In the genomic region with DNA sequence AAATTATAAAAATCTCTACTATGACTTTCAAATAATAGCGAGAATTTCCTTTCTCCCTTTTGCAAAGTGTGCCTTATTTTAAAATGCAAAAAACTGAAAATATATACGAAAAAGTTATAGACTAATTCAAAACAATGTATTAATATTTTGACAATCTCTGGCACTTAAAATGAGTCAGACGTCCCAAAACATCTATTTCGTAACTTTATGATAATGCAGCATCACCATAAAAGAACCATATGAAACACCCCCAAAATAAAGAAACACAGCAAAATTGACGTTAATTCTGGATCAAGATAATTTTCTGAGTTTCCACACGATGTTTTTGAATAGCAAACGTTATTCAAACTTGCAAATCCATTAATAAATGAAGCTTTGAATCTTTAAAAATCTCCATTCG, we compare ENCODE assay signal across 9 cellular contexts. TPM values are rescaled to one million over a fixed set of nuclear protein-coding genes. Genes with fewer than 3 reads are reported as not detected.
DNase-seq lines count a peak whose midpoint lies in the region; ATAC-seq, FAIRE-seq and TF ChIP-seq lines count a peak whose summit lies in the region.
"Had no signal": no experiment of that assay in that cellular context is flagged by ENCODE, and none has a peak within 500 bp of the region (broad histone marks: within the 10 kb centered on the region; RNA-seq: fewer than 3 reads in every experiment).

No MANE protein-coding gene starts in this region.

- BruUV-seq in mammary epithelial cell (replicated peaks; lab: Mats Ljungman, UMichigan), result no TSS peak

- H3K79me2 ChIP-seq in mammary epithelial cell (ENCODE audit: insufficient read depth, low read length), result peaks cover 87% of the 10 kb centered on the region

- H3K4me3 ChIP-seq in A549 (peak overlapping the region; percentile 99), HUES6 (ENCODE audit: low read depth, low read length) (peak overlapping the region; percentile 75), mammary epithelial cell (replicated peaks in 1 of 3; ENCODE audit: insufficient read depth in 1 of 3, low read depth in 2 of 3, low read length in 3 of 3) (peak overlapping the region; percentile 83 to 98 (median 97)), mucosa of stomach (ENCODE audit: low read length) (no peak overlapping the region)

- no peak for FAIRE-seq in A549 (lab: Jason Lieb, UNC)

- no peak for TF ChIP-seq EP300 in A549 (IDR thresholded peaks at IDR 0.05)

- no peak overlapping the region for H2AFZ ChIP-seq in mammary epithelial cell (ENCODE audit: low read depth, low read length)

- dilution Hi-C loops in mammary epithelial cell (cut with HindIII; ENCODE audit: low sequenced_read_pairs), result no loop called here

- H4K20me1 ChIP-seq in mammary epithelial cell (ENCODE audit: insufficient read depth, low read length), result no peaks in the 10 kb centered on the region

- POLR2A ChIA-PET in A549 (lab: Yijun Ruan, JAX), result interaction anchor here (2.1 kb wide), 1 partner anchor 15 kb away, joined by 15 read pairs; a partner anchor contains a TSS

- no peaks in the 10 kb centered on the region for H3K36me3 ChIP-seq in HUES6 (ENCODE audit: control insufficient read depth, insufficient read depth, low read length)
- peaks cover 2% of the 10 kb centered on the region for H3K36me3 ChIP-seq in mammary epithelial cell (ENCODE audit: insufficient read depth, low read length)
- H3K36me3 ChIP-seq in mucosa of stomach (ENCODE audit: control insufficient read depth, insufficient read depth, low read length), result no peaks in the 10 kb centered on the region

- no peak for TF ChIP-seq POLR2A in A549 (IDR thresholded peaks at IDR 0.05; ENCODE audit: low read length)

- no peak for DNase-seq in A549 (ENCODE audit: low read depth in 1 of 2, low spot score in 1 of 2)
- DNase-seq in mammary epithelial cell, result no peak
- DNase-seq in nucleus accumbens (lab: John Stamatoyannopoulos, UW), result no peak
- DNase-seq in activated gamma-delta T cell treated with Interleukin-2 at 50 U/mL for 16 hours, result no peak
- DNase-seq in NCI-H1092 treated with DMSO at 0.1 percent for 48 hours (lab: John Stamatoyannopoulos, UW), result no peak
- no peak for DNase-seq in H4 (ENCODE audit: low spot score)
- DNase-seq: NCI-H1048 had no signal

- no peaks in the 10 kb centered on the region for H3K9me3 ChIP-seq in A549
- H3K9me3 ChIP-seq in HUES6 (ENCODE audit: control insufficient read depth, insufficient read depth, low read depth, low read length), result no peaks in the 10 kb centered on the region
- H3K9me3 ChIP-seq in mammary epithelial cell (replicated peaks; ENCODE audit: insufficient read depth, low read length), result no peaks in the 10 kb centered on the region
- H3K9me3 ChIP-seq in mucosa of stomach (ENCODE audit: control insufficient read depth, low read length), result no peaks in the 10 kb centered on the region

- no peak for TF ChIP-seq RAD21 in A549 (conservative IDR thresholded peaks at IDR 0.05 in 1 of 2, IDR thresholded peaks at IDR 0.05 in 1 of 2)

- H3K4me1 ChIP-seq in A549, result peaks cover 20% of the 10 kb centered on the region; the same call in 1 of the 3 replicates
- peaks cover 10% of the 10 kb centered on the region; the same call in 1 of the 2 replicates for H3K4me1 ChIP-seq in HUES6 (ENCODE audit: control insufficient read depth, insufficient read depth, low read length)
- peaks cover 13% of the 10 kb centered on the region for H3K4me1 ChIP-seq in mammary epithelial cell (ENCODE audit: insufficient read depth, low read length)
- H3K4me1 ChIP-seq in mucosa of stomach (ENCODE audit: control insufficient read depth, insufficient read depth, low read length), result no peaks in the 10 kb centered on the region

- intact Hi-C loops in mammary epithelial cell (cut with micrococcal nuclease), result loop anchor here (10.0 kb wide), 1 partner anchor 470 kb away; a partner anchor contains a TSS

- 2% methylated on average over 8 of the region's 8 CpGs for WGBS in A549 (ENCODE audit: missing lambda C conversion rate)
- WGBS in mammary epithelial cell (ENCODE audit: low coverage, missing lambda C conversion rate), result 9% methylated on average over 8 of the region's 8 CpGs

- in situ Hi-C loops in mammary epithelial cell (cut with MboI; ENCODE audit: low sequenced_read_pairs in 2 of 2), result no loop called here

- CTCF ChIA-PET in A549 (lab: Yijun Ruan, JAX), result no interaction called here
- CTCF ChIA-PET in mammary epithelial cell (lab: Charles Lee; ENCODE audit: low non-redundant PET), result no interaction called here

- ATAC-seq in A549, result no peak

- peak overlapping the region; percentile 74 for H3K4me2 ChIP-seq in A549
- peak overlapping the region; percentile 85 for H3K4me2 ChIP-seq in mammary epithelial cell (ENCODE audit: insufficient read depth, low read depth, low read length)

- TF ChIP-seq CTCF in A549 (IDR thresholded peaks at IDR 0.05), result no peak
- no peak for TF ChIP-seq CTCF in mammary epithelial cell (conservative IDR thresholded peaks at IDR 0.05 in 1 of 2, IDR thresholded peaks at IDR 0.05 in 1 of 2; ENCODE audit: extremely low read depth in 1 of 2, insufficient read depth in 1 of 2, low read depth in 1 of 2, low read length in 2 of 2)

- peak overlapping the region; percentile 88 for H3K9ac ChIP-seq in HUES6 (ENCODE audit: low read length)
- H3K9ac ChIP-seq in mammary epithelial cell (ENCODE audit: insufficient read depth, low read length), result peak overlapping the region; percentile 93
- peak overlapping the region; percentile 95 for H3K9ac ChIP-seq in mucosa of stomach (ENCODE audit: low read length)

- H3K27ac ChIP-seq in A549 (peak overlapping the region; percentile 97 to 98; a peak in 5 of 6 replicates), HUES6 (ENCODE audit: low read depth, low read length) (peak overlapping the region; percentile 65; the same call in 1 of the 2 replicates), mammary epithelial cell (ENCODE audit: insufficient read depth, low read depth, low read length) (peak overlapping the region; percentile 86)

- H3K27me3 ChIP-seq in HUES6 (ENCODE audit: control insufficient read depth, insufficient read depth, low read length) (no peaks in the 10 kb centered on the region), mammary epithelial cell (ENCODE audit: insufficient read depth, low read length) (no peaks in the 10 kb centered on the region), mucosa of stomach (ENCODE audit: control insufficient read depth, insufficient read depth, low read length) (no peaks in the 10 kb centered on the region)

TF ChIP-seq in A549, 52 proteins besides CTCF, POLR2A, EP300 and RAD21 (continues in another document):
- TF ChIP-seq, protein P1, sequence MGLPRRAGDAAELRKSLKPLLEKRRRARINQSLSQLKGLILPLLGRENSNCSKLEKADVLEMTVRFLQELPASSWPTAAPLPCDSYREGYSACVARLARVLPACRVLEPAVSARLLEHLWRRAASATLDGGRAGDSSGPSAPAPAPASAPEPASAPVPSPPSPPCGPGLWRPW (IDR thresholded peaks at IDR 0.05), result no peak
- TF ChIP-seq RARB (CRISPR knock-in tag; IDR thresholded peaks at IDR 0.05) (no peak), PHF8 (IDR thresholded peaks at IDR 0.05; ENCODE audit: borderline replicate concordance, low read depth) (no peak), HOXB5 (CRISPR knock-in tag; IDR thresholded peaks at IDR 0.05) (no peak), RFX5 (IDR thresholded peaks at IDR 0.05) (no peak), NPAS2 (CRISPR knock-in tag; IDR thresholded peaks at IDR 0.05; ENCODE audit: borderline replicate concordance) (no peak), CBX8 (IDR thresholded peaks at IDR 0.05) (no peak), ZC3H11A (IDR thresholded peaks at IDR 0.05) (no peak), EHF (CRISPR knock-in tag; IDR thresholded peaks at IDR 0.05) (no peak)
- TF ChIP-seq, protein P2, sequence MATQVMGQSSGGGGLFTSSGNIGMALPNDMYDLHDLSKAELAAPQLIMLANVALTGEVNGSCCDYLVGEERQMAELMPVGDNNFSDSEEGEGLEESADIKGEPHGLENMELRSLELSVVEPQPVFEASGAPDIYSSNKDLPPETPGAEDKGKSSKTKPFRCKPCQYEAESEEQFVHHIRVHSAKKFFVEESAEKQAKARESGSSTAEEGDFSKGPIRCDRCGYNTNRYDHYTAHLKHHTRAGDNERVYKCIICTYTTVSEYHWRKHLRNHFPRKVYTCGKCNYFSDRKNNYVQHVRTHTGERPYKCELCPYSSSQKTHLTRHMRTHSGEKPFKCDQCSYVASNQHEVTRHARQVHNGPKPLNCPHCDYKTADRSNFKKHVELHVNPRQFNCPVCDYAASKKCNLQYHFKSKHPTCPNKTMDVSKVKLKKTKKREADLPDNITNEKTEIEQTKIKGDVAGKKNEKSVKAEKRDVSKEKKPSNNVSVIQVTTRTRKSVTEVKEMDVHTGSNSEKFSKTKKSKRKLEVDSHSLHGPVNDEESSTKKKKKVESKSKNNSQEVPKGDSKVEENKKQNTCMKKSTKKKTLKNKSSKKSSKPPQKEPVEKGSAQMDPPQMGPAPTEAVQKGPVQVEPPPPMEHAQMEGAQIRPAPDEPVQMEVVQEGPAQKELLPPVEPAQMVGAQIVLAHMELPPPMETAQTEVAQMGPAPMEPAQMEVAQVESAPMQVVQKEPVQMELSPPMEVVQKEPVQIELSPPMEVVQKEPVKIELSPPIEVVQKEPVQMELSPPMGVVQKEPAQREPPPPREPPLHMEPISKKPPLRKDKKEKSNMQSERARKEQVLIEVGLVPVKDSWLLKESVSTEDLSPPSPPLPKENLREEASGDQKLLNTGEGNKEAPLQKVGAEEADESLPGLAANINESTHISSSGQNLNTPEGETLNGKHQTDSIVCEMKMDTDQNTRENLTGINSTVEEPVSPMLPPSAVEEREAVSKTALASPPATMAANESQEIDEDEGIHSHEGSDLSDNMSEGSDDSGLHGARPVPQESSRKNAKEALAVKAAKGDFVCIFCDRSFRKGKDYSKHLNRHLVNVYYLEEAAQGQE (IDR thresholded peaks at IDR 0.05), result no peak

RNA-seq across cellular contexts. Expression of a gene that starts 1.0 kb away (rescaled TPM):
- polyA plus RNA-seq in A549 (2011; rRNA removed) (49.9 and 66.6 TPM in 2 replicates), A549 (2017; fragmentation: RNase III; extraction: RNeasy Plus Mini Kit Qiagen cat#74134 plus additional on column Dnase treatment) (64.6 to 78.2 TPM (median 64.8 TPM) in 3 replicates), mammary epithelial cell (37.2 TPM)
- 12.6 and 13.8 TPM in 2 replicates for polyA plus RNA-seq in A549 (2012; cell fraction: cytosol; rRNA removed)
- polyA plus RNA-seq in A549 (2012; cell fraction: nucleus; rRNA removed), result 4.4 and 5.2 TPM in 2 replicates
- polyA minus RNA-seq in A549 (2011; rRNA and poly(A)+ RNA removed), result 15.0 and 16.3 TPM in 2 replicates
- total RNA-seq in mammary epithelial cell, result 10 to 100 TPM; 44.7 to 88.3 TPM
- 15.5 TPM for polyA minus RNA-seq in mammary epithelial cell
- 47.8 and 61.5 TPM in 2 replicates for total RNA-seq in H4 (2014; rRNA removed; shearing (Covaris generic))

RNA-seq across cellular contexts. Expression of a gene that starts 15.7 kb away (rescaled TPM):
- polyA plus RNA-seq in A549 (2011; rRNA removed) (40.5 and 44.7 TPM in 2 replicates), A549 (2017; fragmentation: RNase III; extraction: RNeasy Plus Mini Kit Qiagen cat#74134 plus additional on column Dnase treatment) (22.8 to 26.8 TPM (median 23.7 TPM) in 3 replicates), mammary epithelial cell (22.0 TPM)
- 18.6 and 19.2 TPM in 2 replicates for polyA plus RNA-seq in A549 (2012; cell fraction: cytosol; rRNA removed)
- 14.2 and 16.0 TPM in 2 replicates for polyA plus RNA-seq in A549 (2012; cell fraction: nucleus; rRNA removed)
- polyA minus RNA-seq in A549 (2011; rRNA and poly(A)+ RNA removed), result 32.1 and 44.6 TPM in 2 replicates
- total RNA-seq in mammary epithelial cell, result 10 to 100 TPM; 24.7 to 25.0 TPM
- polyA minus RNA-seq in mammary epithelial cell, result 41.4 TPM
- 59.4 and 63.8 TPM in 2 replicates for total RNA-seq in H4 (2014; rRNA removed; shearing (Covaris generic))
